Comparison of ENCODE assay signal across 25 cellular contexts in genomic region chr3:66581261-66581660, GRCh38.
DNase-seq lines count a peak whose midpoint lies in the region; ATAC-seq, FAIRE-seq and TF ChIP-seq lines count a peak whose summit lies in the region.
"Had no signal": no experiment of that assay in that cellular context is flagged by ENCODE, and none has a peak within 500 bp of the region (broad histone marks: within the 10 kb centered on the region; RNA-seq: fewer than 3 reads in every experiment).

No MANE protein-coding gene starts in this region.

- no peak for TF ChIP-seq EP300 in H1 (IDR thresholded peaks at IDR 0.05; ENCODE audit: borderline replicate concordance in 1 of 2, low read depth in 2 of 2, low read length in 2 of 2)

- FAIRE-seq in H1 (lab: Jason Lieb, UNC) = no peak
- FAIRE-seq: A204.1, D721Med, GM12878, GM19239 had no signal

- H3K27me3 Mint-ChIP-seq in activated naive CD4-positive, alpha-beta T cell treated with anti-CD3 and anti-CD28 coated beads, Interleukin-2, amount 50 U/mL, for 24 hours = peaks cover 2% of the 10 kb centered on the region
- H3K27me3 Mint-ChIP-seq in neural crest cell (ENCODE audit: low read depth) = no peaks in the 10 kb centered on the region

- peaks cover 9% of the 10 kb centered on the region for H3K9me3 Mint-ChIP-seq in activated naive CD4-positive, alpha-beta T cell treated with anti-CD3 and anti-CD28 coated beads, Interleukin-2, amount 50 U/mL, for 24 hours
- peaks cover 13% of the 10 kb centered on the region for H3K9me3 Mint-ChIP-seq in neural crest cell
- H3K9me3 Mint-ChIP-seq: CD4-positive, alpha-beta T cell had no signal

- no peak overlapping the region for H3K4me3 Mint-ChIP-seq in activated naive CD4-positive, alpha-beta T cell treated with anti-CD3 and anti-CD28 coated beads, Interleukin-2, amount 50 U/mL, for 24 hours
- no peak overlapping the region for H3K4me3 Mint-ChIP-seq in neural crest cell
- H3K4me3 Mint-ChIP-seq: CD14-positive monocyte; CD4-positive, alpha-beta T cell; CD8-positive, alpha-beta memory T cell; H9 had no signal

- H3K79me2 ChIP-seq in H1 (ENCODE audit: control insufficient read depth in 1 of 2, insufficient read depth in 2 of 2, low read length in 2 of 2) = no peaks in the 10 kb centered on the region

- H3K27me3 ChIP-seq in H1 (replicated peaks in 1 of 4; ENCODE audit: control insufficient read depth in 3 of 4, extremely low read depth in 1 of 4, insufficient read depth in 3 of 4, low read length in 3 of 4) = peaks cover 0 to 5% (median 0%) of the 10 kb centered on the region in 4 experiments; a peak in 2 of 7 replicates
- H3K27me3 ChIP-seq in WERI-Rb-1 (ENCODE audit: insufficient read depth, low read depth, severe bottlenecking) = no peaks in the 10 kb centered on the region
- H3K27me3 ChIP-seq: BE2C had no signal

- no peak overlapping the region for H3K4me2 ChIP-seq in H1 (ENCODE audit: insufficient read depth in 1 of 2, low read depth in 2 of 2, low read length in 2 of 2)
- H3K4me2 ChIP-seq: BLaER1 treated with 17β-estradiol and CSF1 and Interleukin-3, amounts not matched to agents 10 nM and 100 nM had no signal

- POLR2A ChIA-PET in H1 (lab: Charles Lee; ENCODE audit: partially characterized antibody) = no interaction called here

- H3K23me2 ChIP-seq in H1 (ENCODE audit: low read depth, low read length) = no peaks in the 10 kb centered on the region

- ATAC-seq in HG02763 (IDR thresholded peaks at IDR 0.05; ENCODE audit: unreplicated experiment) = no peak
- ATAC-seq: GM12878, HCT116 had no signal

- peak overlapping the region; percentile 1 for H3K27ac Mint-ChIP-seq in activated naive CD4-positive, alpha-beta T cell treated with anti-CD3 and anti-CD28 coated beads, Interleukin-2, amount 50 U/mL, for 24 hours
- peak overlapping the region; percentile 47 for H3K27ac Mint-ChIP-seq in neural crest cell (ENCODE audit: unreplicated experiment)
- H3K27ac Mint-ChIP-seq: CD4-positive, alpha-beta T cell; H9 had no signal

- no peak overlapping the region for H4K8ac ChIP-seq in H1 (ENCODE audit: extremely low read depth, insufficient read depth, low read length)

- no peak for DNase-seq in activated naive CD4-positive, alpha-beta T cell treated with anti-CD3 and anti-CD28 coated beads, Interleukin-2, amount 50 U/mL, for 16 hours
- DNase-seq in H1 (ENCODE audit: low read depth in 1 of 2, low spot score in 2 of 2) (no peak), neural crest cell (ENCODE audit: low read depth, low spot score) (no peak), AG20443 (ENCODE audit: low spot score) (no peak), WERI-Rb-1 (no peak)
- DNase-seq: AML-193; BE2C; CD4-positive, alpha-beta T cell; CD8-positive, alpha-beta memory T cell; DMS 273 treated with DMSO at 0.1 percent for 48 hours; DMS79; EL; GDM1; GM23248; H9 had no signal

- H3K27ac ChIP-seq in H1 (ENCODE audit: low read depth, low read length) (no peak overlapping the region), WERI-Rb-1 (no peak overlapping the region)
- H3K27ac ChIP-seq: 22Rv1; BLaER1 treated with 17β-estradiol and CSF1 and Interleukin-3, amounts not matched to agents 10 nM and 100 nM; GM23248 had no signal

- no peak overlapping the region for H3K56ac ChIP-seq in H1 (replicated peaks; ENCODE audit: insufficient read length, low read depth, low read length)

- H2BK15ac ChIP-seq in H1 (ENCODE audit: low read length) = 0 out of 2 replicates have a peak overlapping the region, but pooled peaks have one; percentile 89

- no peak overlapping the region for H3K14ac ChIP-seq in H1 (ENCODE audit: insufficient read length)

- no peak overlapping the region for H4K91ac ChIP-seq in H1 (replicated peaks; ENCODE audit: insufficient read length, low read length)

- peaks cover 7 to 10% of the 10 kb centered on the region in 2 experiments; a peak in 3 of 4 replicates for H3K9me3 ChIP-seq in H1 (ENCODE audit: insufficient read depth in 2 of 2, low read depth in 1 of 2, low read length in 1 of 2)
- no peaks in the 10 kb centered on the region for H3K9me3 ChIP-seq in WERI-Rb-1 (ENCODE audit: severe bottlenecking)
- H3K9me3 ChIP-seq: BE2C had no signal

- no peak overlapping the region for H3K9ac ChIP-seq in H1 (replicated peaks in 1 of 4; ENCODE audit: extremely low read depth in 1 of 4, low read depth in 3 of 4, low read length in 3 of 4)
- H3K9ac ChIP-seq: BLaER1 treated with 17β-estradiol and CSF1 and Interleukin-3, amounts not matched to agents 10 nM and 100 nM; GM23248 had no signal

- CTCF ChIA-PET in H1 (lab: Charles Lee; ENCODE audit: partially characterized antibody) = interaction anchor here (1.0 to 3.0 kb wide), 2 partner anchors 7 to 118 kb away, joined by 3 to 19 read pairs; no protein-coding TSS in a partner anchor

- H2BK120ac ChIP-seq in H1 (replicated peaks; ENCODE audit: low read depth, low read length) = no peak overlapping the region

- H3K4me1 Mint-ChIP-seq in activated naive CD4-positive, alpha-beta T cell treated with anti-CD3 and anti-CD28 coated beads, Interleukin-2, amount 50 U/mL, for 24 hours = peaks cover 15% of the 10 kb centered on the region
- peaks cover 44% of the 10 kb centered on the region for H3K4me1 Mint-ChIP-seq in neural crest cell

- H2AK5ac ChIP-seq in H1 (ENCODE audit: low read depth, low read length) = no peak overlapping the region

- H2AFZ ChIP-seq in H1 (ENCODE audit: low read length) = no peak overlapping the region
- H2AFZ ChIP-seq: GM23248 had no signal

- no peak overlapping the region for H3K18ac ChIP-seq in H1 (ENCODE audit: extremely low read depth, low read length)

- H3K36me3 Mint-ChIP-seq in activated naive CD4-positive, alpha-beta T cell treated with anti-CD3 and anti-CD28 coated beads, Interleukin-2, amount 50 U/mL, for 24 hours = peaks cover 2% of the 10 kb centered on the region
- H3K36me3 Mint-ChIP-seq in neural crest cell (ENCODE audit: low read depth) = peaks cover 6% of the 10 kb centered on the region
- H3K36me3 Mint-ChIP-seq: CD14-positive monocyte; CD8-positive, alpha-beta memory T cell had no signal

- H3K4me3 ChIP-seq in H1 (ENCODE audit: extremely low read depth in 1 of 4, insufficient read depth in 2 of 4, low read depth in 3 of 4, low read length in 4 of 4) (no peak overlapping the region), WERI-Rb-1 (ENCODE audit: low read depth, low read length) (no peak overlapping the region)
- H3K4me3 ChIP-seq: BLaER1 treated with 17β-estradiol and CSF1 and Interleukin-3, amounts not matched to agents 10 nM and 100 nM; GM12878; GM23248 had no signal

- WGBS in H1 (ENCODE audit: extremely low coverage in 1 of 2, insufficient coverage in 1 of 2, insufficient read length in 1 of 2, insufficient replicate concordance in 2 of 2, low coverage in 1 of 2, low lambda C conversion rate in 2 of 2, missing lambda C conversion rate in 1 of 2), 2 experiments = 87% methylated on average over 6 of the region's 6 CpGs; no CpG with 5 or more reads in 1 of the 2 experiments

- H2BK5ac ChIP-seq in H1 (ENCODE audit: low read depth, low read length) = no peak overlapping the region

- H3K36me3 ChIP-seq in H1 (ENCODE audit: control insufficient read depth in 2 of 4, insufficient read depth in 4 of 4, low read length in 3 of 4) (no peaks in the 10 kb centered on the region), WERI-Rb-1 (no peaks in the 10 kb centered on the region)
- H3K36me3 ChIP-seq: BE2C had no signal

- no peak overlapping the region for H3K23ac ChIP-seq in H1 (ENCODE audit: insufficient read length)

- H4K20me1 ChIP-seq in H1 (replicated peaks in 1 of 2; ENCODE audit: control insufficient read depth in 1 of 2, insufficient read depth in 2 of 2, low read length in 2 of 2) = no peaks in the 10 kb centered on the region

- H3K4ac ChIP-seq in H1 (replicated peaks; ENCODE audit: insufficient read length, low read depth, low read length) = no peak overlapping the region

- peaks cover 0 to 2% (median 0%) of the 10 kb centered on the region in 4 experiments; a peak in 1 of 7 replicates for H3K4me1 ChIP-seq in H1 (replicated peaks in 1 of 4; ENCODE audit: control insufficient read depth in 3 of 4, insufficient read depth in 4 of 4, low read length in 3 of 4)
- H3K4me1 ChIP-seq: BE2C had no signal

- TF ChIP-seq CTCF in H1 (IDR thresholded peaks at IDR 0.05; ENCODE audit: control extremely low read depth in 1 of 3, insufficient read depth in 1 of 3, low read depth in 1 of 3, low read length in 3 of 3) = no peak
- no peak for TF ChIP-seq CTCF in neural crest cell (conservative IDR thresholded peaks at IDR 0.05)
- TF ChIP-seq CTCF in WERI-Rb-1 (IDR thresholded peaks at IDR 0.05; ENCODE audit: low read depth, low read length) = no peak

- no peak overlapping the region for H2BK20ac ChIP-seq in H1 (ENCODE audit: low read length)

- no peak for TF ChIP-seq RAD21 in H1 (IDR thresholded peaks at IDR 0.05 in 1 of 2, conservative IDR thresholded peaks at IDR 0.05 in 1 of 2; ENCODE audit: low read depth in 2 of 2, low read length in 2 of 2)

- H3K79me1 ChIP-seq in H1 (ENCODE audit: low read depth, low read length) = no peaks in the 10 kb centered on the region

- no peak for TF ChIP-seq POLR2A in H1 (IDR thresholded peaks at IDR 0.05; ENCODE audit: control extremely low read depth in 1 of 2, low read depth in 2 of 2, low read length in 2 of 2)

- H4K5ac ChIP-seq in H1 (ENCODE audit: insufficient read length, low read depth, low read length) = no peak overlapping the region

- H2BK12ac ChIP-seq in H1 (ENCODE audit: low read depth, low read length) = no peak overlapping the region

TF ChIP-seq in H1, 55 proteins besides CTCF, POLR2A, EP300 and RAD21:
- TF ChIP-seq POLR2AphosphoS5 (IDR thresholded peaks at IDR 0.05; ENCODE audit: low read depth, low read length) (no peak), KDM4A (IDR thresholded peaks at IDR 0.05; ENCODE audit: low read depth, low read length, severe bottlenecking) (no peak), SUZ12 (IDR thresholded peaks at IDR 0.05; ENCODE audit: low read length) (no peak), RXRA (IDR thresholded peaks at IDR 0.05; ENCODE audit: insufficient read depth, low read depth, low read length) (no peak), BCL11A (IDR thresholded peaks at IDR 0.05; ENCODE audit: low read depth in 2 of 2, low read length in 2 of 2) (no peak), RNF2 (IDR thresholded peaks at IDR 0.05; ENCODE audit: borderline replicate concordance, low read depth, low read length, missing control alignments, poor library complexity, severe bottlenecking) (no peak), BACH1 (IDR thresholded peaks at IDR 0.05; ENCODE audit: low read length) (no peak), EGR1 (IDR thresholded peaks at IDR 0.05; ENCODE audit: borderline replicate concordance, low read depth, low read length) (no peak), ASH2L (IDR thresholded peaks at IDR 0.05; ENCODE audit: low read length) (no peak), FOSL1 (IDR thresholded peaks at IDR 0.05; ENCODE audit: insufficient read depth, low read depth, low read length) (no peak), CBX5 (IDR thresholded peaks at IDR 0.05; ENCODE audit: low read depth, low read length) (no peak), HDAC6 (IDR thresholded peaks at IDR 0.05; ENCODE audit: low read depth, low read length) (no peak)
- TF ChIP-seq, protein P1, sequence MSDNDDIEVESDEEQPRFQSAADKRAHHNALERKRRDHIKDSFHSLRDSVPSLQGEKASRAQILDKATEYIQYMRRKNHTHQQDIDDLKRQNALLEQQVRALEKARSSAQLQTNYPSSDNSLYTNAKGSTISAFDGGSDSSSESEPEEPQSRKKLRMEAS (IDR thresholded peaks at IDR 0.05) = no peak
